In genomic region chr1:201009967-201010645, GRCh38 we compare ENCODE assay signal across 11 cellular contexts. TPM values are rescaled to one million over a fixed set of nuclear protein-coding genes. Genes with fewer than 3 reads are reported as not detected.
DNase-seq lines count a peak whose midpoint lies in the region; ATAC-seq, FAIRE-seq and TF ChIP-seq lines count a peak whose summit lies in the region.
"Had no signal": no experiment of that assay in that cellular context is flagged by ENCODE, and none has a peak within 500 bp of the region (broad histone marks: within the 10 kb centered on the region; RNA-seq: fewer than 3 reads in every experiment).

No MANE protein-coding gene starts in this region.

- intact Hi-C loops in posterior vena cava (cut with DNase I) = no loop called here

- DNase-seq in ELF-1 (ENCODE audit: low read depth, low spot score) (peak; percentile 53), posterior vena cava (ENCODE audit: low spot score) (no peak), small intestine (no peak)
- DNase-seq: activated B cell treated with CpG ODN at 0.5 μM for 24 hours, SK-N-SH had no signal

- ATAC-seq in GM19351 (IDR thresholded peaks at IDR 0.05; ENCODE audit: unreplicated experiment) = no peak
- ATAC-seq: right cardiac atrium had no signal

- H3K27me3 ChIP-seq in BLaER1 treated with 17β-estradiol and CSF1 and Interleukin-3, amounts not matched to agents 10 nM and 100 nM = no peaks in the 10 kb centered on the region
- no peaks in the 10 kb centered on the region for H3K27me3 ChIP-seq in small intestine (ENCODE audit: control insufficient read depth in 2 of 2, insufficient read depth in 2 of 2, low read length in 2 of 2)

- peak overlapping the region; percentile 8 to 100 (median 63); a peak in 21 of 22 replicates for H3K4me2 ChIP-seq in BLaER1 treated with 17β-estradiol and CSF1 and Interleukin-3, amounts not matched to agents 10 nM and 100 nM
- H3K4me2 ChIP-seq: SK-N-SH had no signal

- peaks cover 3% of the 10 kb centered on the region for H3K27me3 Mint-ChIP-seq in brain
- H3K27me3 Mint-ChIP-seq: activated B cell treated with CpG ODN at 0.5 μM for 24 hours had no signal

- H3K9me3 ChIP-seq in BLaER1 treated with 17β-estradiol and CSF1 and Interleukin-3, amounts not matched to agents 10 nM and 100 nM (replicated peaks in 1 of 11) = no peaks in the 10 kb centered on the region
- H3K9me3 ChIP-seq in mesodermal cell (ENCODE audit: control insufficient read depth, low read length) (no peaks in the 10 kb centered on the region), small intestine (ENCODE audit: control insufficient read depth, low read depth) (no peaks in the 10 kb centered on the region)
- H3K9me3 ChIP-seq: SK-N-SH had no signal

- H3K4me3 ChIP-seq in BLaER1 treated with 17β-estradiol and CSF1 and Interleukin-3, amounts not matched to agents 10 nM and 100 nM = no peak overlapping the region
- H3K4me3 ChIP-seq in mesodermal cell (ENCODE audit: extremely low read depth, insufficient read depth, low read length, poor library complexity, severe bottlenecking) (no peak overlapping the region), small intestine (ENCODE audit: low read depth in 1 of 2, low read length in 2 of 2) (no peak overlapping the region)

- 71 to 75% methylated on average over 7 to 8 of the region's 10 CpGs for WGBS in mesodermal cell (ENCODE audit: insufficient coverage in 2 of 2), 2 experiments
- WGBS in small intestine, 3 donors = 82 to 95% (median 89%) methylated on average over 10 of the region's 10 CpGs

- peaks cover 45 to 69% (median 64%) of the 10 kb centered on the region in 10 experiments for H3K4me1 ChIP-seq in BLaER1 treated with 17β-estradiol and CSF1 and Interleukin-3, amounts not matched to agents 10 nM and 100 nM
- H3K4me1 ChIP-seq in mesodermal cell (ENCODE audit: control insufficient read depth, insufficient read depth, low read length, poor library complexity, severe bottlenecking) (peaks cover 27% of the 10 kb centered on the region), small intestine (ENCODE audit: control insufficient read depth in 2 of 2, insufficient read depth in 1 of 2, low read depth in 1 of 2, low read length in 1 of 2) (peaks cover 1 to 3% of the 10 kb centered on the region in 2 donors)

- H3K36me3 ChIP-seq in BLaER1 treated with 17β-estradiol and CSF1 and Interleukin-3, amounts not matched to agents 10 nM and 100 nM = peaks cover 10 to 65% (median 40%) of the 10 kb centered on the region in 11 experiments
- H3K36me3 ChIP-seq in mesodermal cell (ENCODE audit: control insufficient read depth, insufficient read depth, low read length) (no peaks in the 10 kb centered on the region), small intestine (ENCODE audit: control insufficient read depth in 2 of 2, insufficient read depth in 2 of 2, low read length in 2 of 2) (no peaks in the 10 kb centered on the region)

- no peak for FAIRE-seq in small intestine (lab: Jason Lieb, UNC)

- peak overlapping the region; percentile 26 to 68 (median 59) for H3K4me3 Mint-ChIP-seq in brain
- H3K4me3 Mint-ChIP-seq: activated B cell treated with CpG ODN at 0.5 μM for 24 hours had no signal

- peaks cover 65% of the 10 kb centered on the region for H3K4me1 Mint-ChIP-seq in brain

- no peaks in the 10 kb centered on the region for H3K36me3 Mint-ChIP-seq in brain

- peak overlapping the region in 4 of 5 experiments; percentile 78 to 92 (median 86) for H3K27ac Mint-ChIP-seq in brain
- H3K27ac Mint-ChIP-seq: activated B cell treated with CpG ODN at 0.5 μM for 24 hours had no signal

- no peak for TF ChIP-seq CTCF in brain (conservative IDR thresholded peaks at IDR 0.05)

- H3K27ac ChIP-seq in BLaER1 treated with 17β-estradiol and CSF1 and Interleukin-3, amounts not matched to agents 10 nM and 100 nM = peak overlapping the region in 6 of 11 experiments; percentile 13 to 62 (median 38); a peak in 8 of 22 replicates
- peak overlapping the region; percentile 58 for H3K27ac ChIP-seq in mesodermal cell (ENCODE audit: low read depth, low read length, severe bottlenecking)
- no peak overlapping the region for H3K27ac ChIP-seq in small intestine (ENCODE audit: low read depth in 1 of 2, low read length in 1 of 2)
- H3K27ac ChIP-seq: epithelial cell of prostate had no signal

- H4K20me1 ChIP-seq in BLaER1 treated with 17β-estradiol and CSF1 and Interleukin-3, amounts not matched to agents 10 nM and 100 nM = peaks cover 54 to 100% (median 98%) of the 10 kb centered on the region in 11 experiments; a peak in 21 of 22 replicates

- no peaks in the 10 kb centered on the region for H3K9me3 Mint-ChIP-seq in brain
- H3K9me3 Mint-ChIP-seq: activated B cell treated with CpG ODN at 0.5 μM for 24 hours had no signal

- H3K9ac ChIP-seq in BLaER1 treated with 17β-estradiol and CSF1 and Interleukin-3, amounts not matched to agents 10 nM and 100 nM = peak overlapping the region in 6 of 11 experiments; percentile 0 to 45 (median 36); a peak in 7 of 22 replicates
- H3K9ac ChIP-seq: SK-N-SH had no signal

RNA-seq across cellular contexts. Expression of gene KIF21B, which starts 13.4 kb away (rescaled TPM):
- polyA plus RNA-seq in brain (ENCODE audit: insufficient read depth, low read depth, low replicate concordance) (34.3 TPM), small intestine (10 to 100 TPM in 1 of 3 donors, 1 to 10 TPM in 1, under 1 TPM in 1; 0.89 to 12.9 (median 2.4) TPM)
- polyA plus RNA-seq in mesodermal cell (2013, experiment 1 of 2) = 12.8 TPM
- polyA plus RNA-seq in mesodermal cell (2013, experiment 2 of 2) = 9.6 TPM
- total RNA-seq in posterior vena cava = 1 to 10 TPM; 2.6 to 2.9 TPM

Comparison
In these comparisons a context has a peak if more than half of its experiments do, and no peak if none do; other contexts are left out.
1. H3K27ac ChIP-seq: peak in BLaER1 treated with 17β-estradiol and CSF1 and Interleukin-3, amounts not matched to agents 10 nM and 100 nM (6 of 11) and mesodermal cell (single experiment); none in small intestine (0 of 2).